Comparison of ENCODE assay signal across 28 cellular contexts in genomic region chr11:2114430-2115241, GRCh38. TPM values are rescaled to one million over a fixed set of nuclear protein-coding genes. Genes with fewer than 3 reads are reported as not detected.
DNase-seq lines count a peak whose midpoint lies in the region; ATAC-seq, FAIRE-seq and TF ChIP-seq lines count a peak whose summit lies in the region.
"Had no signal": no experiment of that assay in that cellular context is flagged by ENCODE, and none has a peak within 500 bp of the region (broad histone marks: within the 10 kb centered on the region; RNA-seq: fewer than 3 reads in every experiment).

No MANE protein-coding gene starts in this region.

- ATAC-seq in Right ventricle myocardium inferior, result no peak
- peak; percentile 26 for ATAC-seq in left lobe of liver
- peak; percentile 28 for ATAC-seq in natural killer cell treated with Interleukin-12 subunit alpha and Interleukin-12 subunit beta and Interleukin-15 and Interleukin-18, amount 100 ng/mL, for 72 hours
- peak; percentile 11 for ATAC-seq in aorta (ENCODE audit: low FRiP score)
- no peak for ATAC-seq in activated CD8-positive, alpha-beta T cell treated with anti-CD3 and anti-CD28 coated beads for 36 hours
- ATAC-seq: K562 had no signal

- no peak overlapping the region for H3K4me3 Mint-ChIP-seq in natural killer cell treated with Interleukin-12 subunit alpha and Interleukin-12 subunit beta and Interleukin-15 and Interleukin-18, amount 100 ng/mL, for 72 hours
- H3K4me3 Mint-ChIP-seq in activated CD8-positive, alpha-beta T cell treated with anti-CD3 and anti-CD28 coated beads for 36 hours, result no peak overlapping the region
- H3K4me3 Mint-ChIP-seq: CD8-positive, alpha-beta memory T cell; H9; HFFc6 had no signal

- H3K9me3 ChIP-seq in left ventricle myocardium inferior (replicated peaks) (peaks cover 20% of the 10 kb centered on the region), aorta (ENCODE audit: control insufficient read depth, low read length) (peaks cover 5% of the 10 kb centered on the region)

- no peak for TF ChIP-seq CTCF in left ventricle myocardium inferior (IDR thresholded peaks at IDR 0.05; ENCODE audit: borderline replicate concordance)
- TF ChIP-seq CTCF in activated CD8-positive, alpha-beta T cell treated with anti-CD3 and anti-CD28 coated beads for 36 hours (IDR thresholded peaks at IDR 0.05), result no peak

- POLR2A ChIA-PET in activated CD8-positive, alpha-beta T cell treated with anti-CD3 and anti-CD28 coated beads for 36 hours (lab: Charles Lee), result no interaction called here

- H3K4me1 ChIP-seq in left ventricle myocardium inferior (peaks cover 6% of the 10 kb centered on the region), aorta (ENCODE audit: control insufficient read depth in 1 of 2, insufficient read depth in 2 of 2, low read length in 2 of 2) (no peaks in the 10 kb centered on the region)

- intact Hi-C loops in Right ventricle myocardium inferior (cut with DNase I), result no loop called here
- intact Hi-C loops in left ventricle myocardium inferior (cut with micrococcal nuclease), result no loop called here
- intact Hi-C loops in aorta (cut with DNase I), result no loop called here
- intact Hi-C loops in activated CD8-positive, alpha-beta T cell treated with anti-CD3 and anti-CD28 coated beads for 36 hours (cut with micrococcal nuclease), result no loop called here

- FAIRE-seq in frontal cortex (lab: Jason Lieb, UNC), result no peak
- FAIRE-seq: D721Med, K562, RCC 7860 had no signal

- H3K4me3 ChIP-seq in left ventricle myocardium inferior, result no peak overlapping the region
- no peak overlapping the region for H3K4me3 ChIP-seq in aorta (ENCODE audit: low read length in 2 of 2)
- H3K4me3 ChIP-seq: K562, MG63 had no signal

- H3K27ac ChIP-seq in left ventricle myocardium inferior (replicated peaks), result no peak overlapping the region
- no peak overlapping the region for H3K27ac ChIP-seq in aorta (ENCODE audit: low read depth in 1 of 2, low read length in 2 of 2)
- H3K27ac ChIP-seq: 22Rv1 had no signal

- H3K27me3 Mint-ChIP-seq in natural killer cell treated with Interleukin-12 subunit alpha and Interleukin-12 subunit beta and Interleukin-15 and Interleukin-18, amount 100 ng/mL, for 72 hours, result peaks cover 14 to 32% of the 10 kb centered on the region in 2 donors
- peaks cover 9% of the 10 kb centered on the region for H3K27me3 Mint-ChIP-seq in activated CD8-positive, alpha-beta T cell treated with anti-CD3 and anti-CD28 coated beads for 36 hours

- 82% methylated on average over 32 of the region's 32 CpGs for WGBS in aorta, 2 donors

- H3K36me3 Mint-ChIP-seq in natural killer cell treated with Interleukin-12 subunit alpha and Interleukin-12 subunit beta and Interleukin-15 and Interleukin-18, amount 100 ng/mL, for 72 hours, result no peaks in the 10 kb centered on the region
- H3K36me3 Mint-ChIP-seq in activated CD8-positive, alpha-beta T cell treated with anti-CD3 and anti-CD28 coated beads for 36 hours (ENCODE audit: low read depth), result no peaks in the 10 kb centered on the region
- H3K36me3 Mint-ChIP-seq: CD8-positive, alpha-beta memory T cell had no signal

- H3K36me3 ChIP-seq in left ventricle myocardium inferior, result no peaks in the 10 kb centered on the region
- no peaks in the 10 kb centered on the region for H3K36me3 ChIP-seq in aorta (ENCODE audit: control insufficient read depth in 1 of 2, insufficient read depth in 2 of 2, low read length in 1 of 2)
- H3K36me3 ChIP-seq: MG63 had no signal

- no peaks in the 10 kb centered on the region for H3K9me3 Mint-ChIP-seq in natural killer cell treated with Interleukin-12 subunit alpha and Interleukin-12 subunit beta and Interleukin-15 and Interleukin-18, amount 100 ng/mL, for 72 hours
- H3K9me3 Mint-ChIP-seq in activated CD8-positive, alpha-beta T cell treated with anti-CD3 and anti-CD28 coated beads for 36 hours, result no peaks in the 10 kb centered on the region

- no peak overlapping the region for H3K27ac Mint-ChIP-seq in natural killer cell treated with Interleukin-12 subunit alpha and Interleukin-12 subunit beta and Interleukin-15 and Interleukin-18, amount 100 ng/mL, for 72 hours
- H3K27ac Mint-ChIP-seq in activated CD8-positive, alpha-beta T cell treated with anti-CD3 and anti-CD28 coated beads for 36 hours, result no peak overlapping the region
- H3K27ac Mint-ChIP-seq: CD8-positive, alpha-beta memory T cell; HFFc6 had no signal

- H3K27me3 ChIP-seq in left ventricle myocardium inferior (ENCODE audit: low read depth), result peaks cover 18% of the 10 kb centered on the region
- H3K27me3 ChIP-seq in aorta (ENCODE audit: control insufficient read depth in 1 of 2, insufficient read depth in 2 of 2, low read length in 1 of 2), result no peaks in the 10 kb centered on the region
- H3K27me3 ChIP-seq: MG63 had no signal

- CTCF ChIA-PET in activated CD8-positive, alpha-beta T cell treated with anti-CD3 and anti-CD28 coated beads for 36 hours (lab: Charles Lee), result interaction anchor here (1.3 kb wide), 1 partner anchor 37 kb away, joined by 7 read pairs; no protein-coding TSS in a partner anchor

- peak; percentile 47 for DNase-seq in Right ventricle myocardium inferior (ENCODE audit: missing footprints)
- no peak for DNase-seq in left ventricle myocardium inferior
- DNase-seq in left lobe of liver (ENCODE audit: low spot score), result no peak
- DNase-seq in natural killer cell treated with Interleukin-12 subunit alpha and Interleukin-12 subunit beta and Interleukin-15 and Interleukin-18, amount 100 ng/mL, for 72 hours (ENCODE audit: low spot score), result no peak
- DNase-seq in aorta, result peak; percentile 11 to 68
- DNase-seq in activated CD8-positive, alpha-beta T cell treated with anti-CD3 and anti-CD28 coated beads for 36 hours, result no peak
- no peak for DNase-seq in activated CD4-positive, alpha-beta T cell treated with anti-CD3 and anti-CD28 coated beads for 48 hours
- no peak for DNase-seq in frontal cortex (ENCODE audit: low spot score in 2 of 2)
- DNase-seq: ACHN, C1 segment of cervical spinal cord, DMS53, GDM1, H9, HFFc6, MG63, NCI-H1417, NCI-H1694 treated with DMSO at 0.1 percent for 48 hours, NCI-H2081 treated with DMSO at 0.1 percent for 48 hours, NCI-H446, NCI-H526 had no signal

- H3K4me1 Mint-ChIP-seq in natural killer cell treated with Interleukin-12 subunit alpha and Interleukin-12 subunit beta and Interleukin-15 and Interleukin-18, amount 100 ng/mL, for 72 hours (ENCODE audit: low read depth in 2 of 2), result no peaks in the 10 kb centered on the region
- no peaks in the 10 kb centered on the region for H3K4me1 Mint-ChIP-seq in activated CD8-positive, alpha-beta T cell treated with anti-CD3 and anti-CD28 coated beads for 36 hours (ENCODE audit: low read depth)
- H3K4me1 Mint-ChIP-seq: CD8-positive, alpha-beta memory T cell had no signal

RNA-seq across cellular contexts. Expression of gene IGF2, which starts 24.6 kb away (rescaled TPM):
- total RNA-seq in Right ventricle myocardium inferior, result 80.9 TPM
- total RNA-seq in left ventricle myocardium inferior, result 75.0 TPM
- 254 TPM for total RNA-seq in left lobe of liver
- total RNA-seq in natural killer cell treated with Interleukin-12 subunit alpha and Interleukin-12 subunit beta and Interleukin-15 and Interleukin-18, amount 100 ng/mL, for 72 hours, result under 1 TPM in 1 of 2 donors, not detected in 1; 0.17 TPM
- 100 to 1,000 TPM in 1 of 2 donors, 10 to 100 TPM in 1; 83.5 to 620 TPM for total RNA-seq in aorta
- 1 to 10 TPM in 1 of 2 donors, under 1 TPM in 1; 0.67 to 1.8 TPM for polyA plus RNA-seq in aorta
- total RNA-seq in activated CD8-positive, alpha-beta T cell treated with anti-CD3 and anti-CD28 coated beads for 36 hours, result 1 to 10 TPM; 8.1 to 8.2 TPM
- total RNA-seq in frontal cortex, result 19.6 TPM
- total RNA-seq: OCI-LY7 had no signal
- polyA plus RNA-seq: CD8-positive, alpha-beta memory T cell; K562 had no signal

RNA-seq across cellular contexts. Expression of gene INS, which starts 46.4 kb away (rescaled TPM):
- total RNA-seq in Right ventricle myocardium inferior (not detected), left ventricle myocardium inferior (not detected), left lobe of liver (not detected), aorta (1 to 10 TPM; 1.9 to 2.1 TPM), frontal cortex (not detected)
- total RNA-seq in natural killer cell treated with Interleukin-12 subunit alpha and Interleukin-12 subunit beta and Interleukin-15 and Interleukin-18, amount 100 ng/mL, for 72 hours, result not detected
- 10 to 100 TPM; 17.2 to 18.8 TPM for polyA plus RNA-seq in aorta
- total RNA-seq in activated CD8-positive, alpha-beta T cell treated with anti-CD3 and anti-CD28 coated beads for 36 hours, result not detected
- total RNA-seq: CD8-positive, alpha-beta memory T cell; H9; HFFc6; K562; LHCN-M2; OCI-LY7; SK-MEL-5 had no signal
- polyA plus RNA-seq: CD8-positive, alpha-beta memory T cell; K562 had no signal

RNA-seq across cellular contexts. Expression of gene TH, which starts 57.0 kb away (rescaled TPM):
- not detected for total RNA-seq in Right ventricle myocardium inferior
- total RNA-seq in left ventricle myocardium inferior, result not detected
- not detected for total RNA-seq in left lobe of liver
- total RNA-seq in natural killer cell treated with Interleukin-12 subunit alpha and Interleukin-12 subunit beta and Interleukin-15 and Interleukin-18, amount 100 ng/mL, for 72 hours, result not detected
- total RNA-seq in aorta, result under 1 TPM in 1 of 2 donors, not detected in 1; 0.45 TPM
- polyA plus RNA-seq in aorta, result not detected
- total RNA-seq in activated CD8-positive, alpha-beta T cell treated with anti-CD3 and anti-CD28 coated beads for 36 hours, result not detected
- total RNA-seq in frontal cortex, result 0.82 TPM
- total RNA-seq: CD8-positive, alpha-beta memory T cell; H9; HFFc6; K562; LHCN-M2; OCI-LY7; SK-MEL-5 had no signal
- polyA plus RNA-seq: CD8-positive, alpha-beta memory T cell; K562 had no signal

Comparison
In these comparisons a context has a peak if more than half of its experiments do, and no peak if none do; other contexts are left out.
1. DNase-seq: peak in Right ventricle myocardium inferior (single experiment) and aorta (2 of 2); none in left ventricle myocardium inferior (single experiment), left lobe of liver (single experiment), natural killer cell treated with Interleukin-12 subunit alpha and Interleukin-12 subunit beta and Interleukin-15 and Interleukin-18, amount 100 ng/mL, for 72 hours (single experiment), activated CD8-positive, alpha-beta T cell treated with anti-CD3 and anti-CD28 coated beads for 36 hours (single experiment), activated CD4-positive, alpha-beta T cell treated with anti-CD3 and anti-CD28 coated beads for 48 hours (single experiment) and frontal cortex (0 of 2).
2. ATAC-seq: peak in left lobe of liver (single experiment), natural killer cell treated with Interleukin-12 subunit alpha and Interleukin-12 subunit beta and Interleukin-15 and Interleukin-18, amount 100 ng/mL, for 72 hours (2 of 2) and aorta (single experiment); none in Right ventricle myocardium inferior (single experiment) and activated CD8-positive, alpha-beta T cell treated with anti-CD3 and anti-CD28 coated beads for 36 hours (single experiment).
3. RNA of gene IGF2, which starts 24.6 kb away (total RNA-seq): 83.5 to 620 TPM in aorta, 254 TPM in left lobe of liver (single experiment), 80.9 TPM in Right ventricle myocardium inferior (single experiment), 75.0 TPM in left ventricle myocardium inferior (single experiment), 19.6 TPM in frontal cortex (single experiment) and 8.1 to 8.2 TPM in activated CD8-positive, alpha-beta T cell treated with anti-CD3 and anti-CD28 coated beads for 36 hours; 0.17 TPM in natural killer cell treated with Interleukin-12 subunit alpha and Interleukin-12 subunit beta and Interleukin-15 and Interleukin-18, amount 100 ng/mL, for 72 hours; every median in the first group is over 4 times any median in the second.